ENCODE assay signal across 25 cellular contexts in the genomic region with DNA sequence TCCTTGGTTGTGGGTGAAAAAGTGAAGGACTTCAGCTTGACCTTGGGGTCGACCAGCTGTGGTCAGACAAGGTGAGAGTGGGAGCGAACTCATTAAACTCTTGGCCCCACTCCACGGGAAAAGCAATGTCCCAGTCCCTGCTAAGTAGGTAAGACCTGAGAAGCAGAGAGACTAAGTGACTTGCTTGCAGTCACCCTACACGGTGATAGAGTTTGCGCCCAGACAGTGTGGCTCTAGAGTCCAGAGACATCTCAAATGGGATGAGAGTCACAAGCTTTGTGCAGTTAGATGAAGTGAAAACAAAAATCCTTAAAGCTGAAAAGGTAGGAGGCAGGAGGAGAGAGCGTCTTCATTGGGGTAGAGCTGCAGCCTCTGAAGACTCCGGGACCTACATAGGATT.
"Had no signal": no experiment of that assay in that cellular context is flagged by ENCODE, and none has a peak within 500 bp of the region (broad histone marks: within the 10 kb centered on the region; RNA-seq: fewer than 3 reads in every experiment).

No MANE protein-coding gene starts in this region.

- H3K36me3 Mint-ChIP-seq: stimulated activated effector memory CD8-positive, alpha-beta T cell treated with anti-CD3 and anti-CD28 coated beads, Interleukin-12 subunit alpha, Interleukin-12 subunit beta, amount 100 ng/mL, for 72 hours had no signal

- H3K27ac Mint-ChIP-seq: progenitor cell of endocrine pancreas; stimulated activated effector memory CD8-positive, alpha-beta T cell treated with anti-CD3 and anti-CD28 coated beads, Interleukin-12 subunit alpha, Interleukin-12 subunit beta, amount 100 ng/mL, for 72 hours; stimulated activated naive CD8-positive, alpha-beta T cell treated with anti-CD3 and anti-CD28 coated beads, Interleukin-15, Interleukin-2, amounts not matched to agents 100 ng/mL and 50 ng/mL, for 24 hours had no signal

- H3K4me3 ChIP-seq: left lung, lower lobe of right lung, ovary, right atrium auricular region, sigmoid colon, spleen, suprapubic skin, thoracic aorta, tibial artery, upper lobe of right lung had no signal

- H3K4me1 ChIP-seq: left lung, lower lobe of right lung, right atrium auricular region, sigmoid colon, spleen, suprapubic skin, tibial artery, upper lobe of right lung had no signal

- DNase-seq: hippocampal formation; kidney; left colon; left lung; lower lobe of right lung; mammary epithelial cell; mesenchymal stem cell; naive thymus-derived CD8-positive, alpha-beta T cell; occipital lobe; ovary; sigmoid colon; small intestine; spleen; stimulated activated CD4-positive, alpha-beta T cell treated with anti-CD3 and anti-CD28 coated beads, Interleukin-4, amount 100 ng/mL, for 24 hours; stimulated activated naive CD4-positive, alpha-beta T cell; tibial artery; trophoblast cell; upper lobe of right lung had no signal

- H3K27ac ChIP-seq: left lung, lower lobe of right lung, neutrophil, ovary, right atrium auricular region, sigmoid colon, spleen, suprapubic skin, thoracic aorta, tibial artery, upper lobe of right lung had no signal

- ATAC-seq: left colon; left lung; lower lobe of right lung; naive thymus-derived CD8-positive, alpha-beta T cell; stimulated activated effector memory CD8-positive, alpha-beta T cell treated with anti-CD3 and anti-CD28 coated beads, Interleukin-12 subunit alpha, Interleukin-12 subunit beta, amount 100 ng/mL, for 72 hours; upper lobe of right lung had no signal

- H3K36me3 ChIP-seq: left lung, lower lobe of right lung, neutrophil, ovary, right atrium auricular region, sigmoid colon, spleen, suprapubic skin, thoracic aorta, tibial artery, upper lobe of right lung had no signal

- H3K27me3 ChIP-seq: ovary, right atrium auricular region, sigmoid colon, upper lobe of right lung had no signal

- H3K9me3 ChIP-seq: lower lobe of right lung, neutrophil, ovary, sigmoid colon, suprapubic skin, thoracic aorta, tibial artery, upper lobe of right lung had no signal
